ENCODE assay signal across 8 cellular contexts in genomic region chr10:124641282-124642075, GRCh38.
DNase-seq lines count a peak whose midpoint lies in the region; ATAC-seq, FAIRE-seq and TF ChIP-seq lines count a peak whose summit lies in the region.

No MANE protein-coding gene starts in this region.

- RAD21 ChIA-PET in GM12878 (lab: Charles Lee; ENCODE audit: unreplicated experiment): interaction anchor here (0.9 to 1.8 kb wide), 4 partner anchors 47 to 105 kb away, joined by 3 to 5 read pairs (median 3); no protein-coding TSS in a partner anchor

- H3K9me2 ChIP-seq in OCI-LY1 (ENCODE audit: low read depth, low read length): no peaks in the 10 kb centered on the region

- peak; percentile 46 for DNase-seq in EH (ENCODE audit: low read depth)
- peak; percentile 32 for DNase-seq in GM12878 (ENCODE audit: low read depth, low spot score)
- DNase-seq in left lung: peak; percentile 47 to 54
- peak; percentile 38 for DNase-seq in transverse colon
- DNase-seq in T1000 (lab: John Stamatoyannopoulos, UW): no peak
- no peak for DNase-seq in superior temporal gyrus (ENCODE audit: extremely low spot score)

- TF ChIP-seq EP300 in GM12878 (IDR thresholded peaks at IDR 0.05; ENCODE audit: borderline replicate concordance in 1 of 2, control insufficient read depth in 1 of 2, low read depth in 2 of 2, low read length in 2 of 2) (peak in 1 of 2 experiments; percentile 66; a peak in 1 of 4 replicates), transverse colon (IDR thresholded peaks at IDR 0.05; ENCODE audit: low read depth) (no peak)

- TF ChIP-seq CTCF in OCI-LY1 (IDR thresholded peaks at IDR 0.05; ENCODE audit: low read length): no peak
- no peak for TF ChIP-seq CTCF in GM12878 (IDR thresholded peaks at IDR 0.05 in 2 of 3, conservative IDR thresholded peaks at IDR 0.05 in 1 of 3; ENCODE audit: control insufficient read depth in 2 of 3, extremely low read depth in 1 of 3, insufficient read depth in 1 of 3, low read depth in 3 of 3, low read length in 3 of 3)
- no peak for TF ChIP-seq CTCF in left lung (IDR thresholded peaks at IDR 0.05)
- TF ChIP-seq CTCF in transverse colon (IDR thresholded peaks at IDR 0.05): no peak

- H2AFZ ChIP-seq in OCI-LY1 (ENCODE audit: low read length) (no peak overlapping the region), GM12878 (ENCODE audit: control insufficient read depth, low read depth, low read length) (peak overlapping the region; percentile 7)

- H3K4me1 ChIP-seq in OCI-LY1 (ENCODE audit: insufficient read depth, low read length, severe bottlenecking): peaks cover 74% of the 10 kb centered on the region
- H3K4me1 ChIP-seq in GM12878 (ENCODE audit: control insufficient read depth, insufficient read depth, low read length): peaks cover 24% of the 10 kb centered on the region
- peaks cover 24 to 100% of the 10 kb centered on the region in 2 donors for H3K4me1 ChIP-seq in left lung
- H3K4me1 ChIP-seq in transverse colon: peaks cover 13 to 40% (median 29%) of the 10 kb centered on the region in 4 donors

- peaks cover 28% of the 10 kb centered on the region for H3K36me3 ChIP-seq in OCI-LY1 (ENCODE audit: insufficient read depth, low read length)
- H3K36me3 ChIP-seq in GM12878 (ENCODE audit: control insufficient read depth in 2 of 2, insufficient read depth in 2 of 2, low read length in 1 of 2): peaks cover 0 to 6% of the 10 kb centered on the region in 2 experiments; a peak in 2 of 4 replicates
- H3K36me3 ChIP-seq in left lung: no peaks in the 10 kb centered on the region
- H3K36me3 ChIP-seq in transverse colon: no peaks in the 10 kb centered on the region

- H3K9me3 ChIP-seq in OCI-LY1 (ENCODE audit: low read length): no peaks in the 10 kb centered on the region
- no peaks in the 10 kb centered on the region for H3K9me3 ChIP-seq in GM12878 (replicated peaks; ENCODE audit: control insufficient read depth, insufficient read depth, low read length)
- H3K9me3 ChIP-seq in left lung: no peaks in the 10 kb centered on the region
- H3K9me3 ChIP-seq in transverse colon: no peaks in the 10 kb centered on the region

- peak; percentile 88 for FAIRE-seq in GM12878 (lab: Jason Lieb, UNC)

- CTCF ChIA-PET in GM12878 (lab: Yijun Ruan, JAX): interaction anchor here (1.0 to 4.4 kb wide), 4 partner anchors 81 to 100 kb away, joined by 3 to 30 read pairs (median 4); no protein-coding TSS in a partner anchor

- H3K9ac ChIP-seq in OCI-LY1 (ENCODE audit: low read length): no peak overlapping the region; the same call in 1 of the 2 replicates
- peak overlapping the region; percentile 24 for H3K9ac ChIP-seq in GM12878 (ENCODE audit: control insufficient read depth, insufficient read depth, low read length)

- 15% methylated on average over 14 of the region's 14 CpGs for WGBS in GM12878 (ENCODE audit: insufficient coverage, insufficient replicate concordance, low lambda C conversion rate, missing lambda C conversion rate)
- 74% methylated on average over 14 of the region's 14 CpGs; no CpG with 5 or more reads in 1 of the 2 donors for WGBS in transverse colon (ENCODE audit: low coverage in 1 of 2), 2 donors

- no peak for TF ChIP-seq RAD21 in GM12878 (IDR thresholded peaks at IDR 0.05; ENCODE audit: insufficient read depth, low read depth, low read length)

- in situ Hi-C loops in GM12878 (cut with MboI): no loop called here
- in situ Hi-C loops in transverse colon (cut with MboI; ENCODE audit: low pct_ligation_motif_present in 1 of 4, low pct_unique_long_range_greater_than_20kb in 1 of 4, low sequenced_read_pairs in 3 of 4): loop anchor here in 2 of 4 donors (10.0 to 25.0 kb wide), 2 partner anchors 93 to 96 kb away; partner anchors contain the start of gene FAM53B (in 1 of the 2)

- no TSS peak for BruUV-seq in GM12878 (replicated peaks; lab: Mats Ljungman, UMichigan)

- no peak overlapping the region for H3K4me3 ChIP-seq in OCI-LY1 (ENCODE audit: low read depth, low read length, poor library complexity, severe bottlenecking)
- peak overlapping the region; percentile 1; the same call in 1 of the 2 replicates for H3K4me3 ChIP-seq in GM12878
- no peak overlapping the region for H3K4me3 ChIP-seq in left lung
- H3K4me3 ChIP-seq in transverse colon: no peak overlapping the region

- peaks cover 4% of the 10 kb centered on the region; the same call in 1 of the 2 replicates for H3K79me2 ChIP-seq in OCI-LY1 (ENCODE audit: insufficient read depth, low read length)
- no peaks in the 10 kb centered on the region; the same call in 1 of the 2 replicates for H3K79me2 ChIP-seq in GM12878 (ENCODE audit: control insufficient read depth, insufficient read depth, low read length)

- H3F3A ChIP-seq in OCI-LY1 (ENCODE audit: insufficient read depth, low read length): no peaks in the 10 kb centered on the region

- peak; percentile 41 for ATAC-seq in GM21825 (IDR thresholded peaks at IDR 0.05; ENCODE audit: unreplicated experiment)
- peak; percentile 75 for ATAC-seq in GM12878
- peak; percentile 39 for ATAC-seq in left lung

- H3K27ac ChIP-seq in OCI-LY1 (ENCODE audit: low read depth, low read length, poor library complexity, severe bottlenecking) (peak overlapping the region; percentile 63), GM12878 (ENCODE audit: control insufficient read depth, insufficient read depth) (peak overlapping the region; percentile 75), left lung (peak overlapping the region; percentile 65 to 82), transverse colon (peak overlapping the region; percentile 48 to 67 (median 62))

- no peaks in the 10 kb centered on the region for H3K27me3 ChIP-seq in OCI-LY1 (ENCODE audit: insufficient read depth, low read length)
- no peaks in the 10 kb centered on the region for H3K27me3 ChIP-seq in GM12878 (replicated peaks in 1 of 2; ENCODE audit: control insufficient read depth in 2 of 2, insufficient read depth in 2 of 2, low read length in 1 of 2)
- no peaks in the 10 kb centered on the region for H3K27me3 ChIP-seq in left lung
- H3K27me3 ChIP-seq in transverse colon: no peaks in the 10 kb centered on the region

- no peaks in the 10 kb centered on the region for H4K20me1 ChIP-seq in OCI-LY1 (ENCODE audit: insufficient read depth, low read length)
- H4K20me1 ChIP-seq in GM12878 (ENCODE audit: control insufficient read depth, insufficient read depth): no peaks in the 10 kb centered on the region

- SMC1A ChIA-PET in GM12878 (lab: Charles Lee; ENCODE audit: uncharacterized antibody, unreplicated experiment): interaction anchor here (0.6 to 2.5 kb wide), 4 partner anchors 46 to 100 kb away, joined by 3 to 16 read pairs (median 4); no protein-coding TSS in a partner anchor

- intact Hi-C loops in GM12878 (cut with micrococcal nuclease; ENCODE audit: unreplicated experiment) (loop anchor here (5.0 kb wide), 1 partner anchor 101 kb away; the partner anchor contains the start of gene FAM53B), left lung (cut with DNase I) (no loop called here), transverse colon (cut with DNase I; ENCODE audit: low total_unique reads) (loop anchor here (2.0 kb wide), 1 partner anchor 61 kb away; no protein-coding TSS in a partner anchor)

- TF ChIP-seq POLR2A in GM12878 (IDR thresholded peaks at IDR 0.05; ENCODE audit: low read depth, low read length): no peak
- TF ChIP-seq POLR2A in transverse colon (IDR thresholded peaks at IDR 0.05): no peak

- POLR2A ChIA-PET in GM12878 (lab: Charles Lee): interaction anchor here (1.0 kb wide), 1 partner anchor 47 kb away, joined by 3 read pairs; no protein-coding TSS in a partner anchor

- H3K4me2 ChIP-seq in OCI-LY1 (ENCODE audit: low read length) (no peak overlapping the region; the same call in 1 of the 2 replicates), GM12878 (ENCODE audit: control insufficient read depth, insufficient read depth) (peak overlapping the region; percentile 61)

TF ChIP-seq in GM12878, 131 proteins besides CTCF, POLR2A, EP300 and RAD21 (continues in another document):
- TF ChIP-seq MXI1 (IDR thresholded peaks at IDR 0.05; ENCODE audit: low read depth, low read length): no peak
- TF ChIP-seq SMC3 (IDR thresholded peaks at IDR 0.05; ENCODE audit: borderline replicate concordance, low read length): no peak
- TF ChIP-seq ZSCAN29 (IDR thresholded peaks at IDR 0.05): no peak
- TF ChIP-seq TARDBP (IDR thresholded peaks at IDR 0.05; ENCODE audit: borderline replicate concordance): no peak
- TF ChIP-seq SKIL (IDR thresholded peaks at IDR 0.05; ENCODE audit: low read depth, poor library complexity, severe bottlenecking): peak; percentile 61
- 0 out of 2 replicates have a peak, but pooled peaks have one; percentile 16 for TF ChIP-seq CHD2 (IDR thresholded peaks at IDR 0.05; ENCODE audit: borderline replicate concordance, low read depth, low read length)
- no peak for TF ChIP-seq WRNIP1 (IDR thresholded peaks at IDR 0.05; ENCODE audit: borderline replicate concordance, low read depth, low read length)
- no peak for TF ChIP-seq MTA3 (IDR thresholded peaks at IDR 0.05; ENCODE audit: borderline replicate concordance, low read length)
- TF ChIP-seq IKZF2 (IDR thresholded peaks at IDR 0.05): no peak
- TF ChIP-seq EZH2 (IDR thresholded peaks at IDR 0.05; ENCODE audit: borderline replicate concordance, control insufficient read depth, low read depth, low read length): no peak
- TF ChIP-seq MEF2B (IDR thresholded peaks at IDR 0.05; ENCODE audit: partially characterized antibody, poor library complexity, severe bottlenecking): peak; percentile 85

Comparison
In these comparisons a context has a peak if more than half of its experiments do, and no peak if none do; other contexts are left out.
1. DNase-seq: peak in EH (single experiment), GM12878 (single experiment), left lung (2 of 2) and transverse colon (single experiment); none in T1000 (single experiment) and superior temporal gyrus (single experiment).
2. intact Hi-C loops: an anchor here in GM12878 (5.0 kb wide) and transverse colon (2.0 kb wide); none called in left lung.
3. Peak in every context shown above with its lines, with median percentiles within 50 percentile points of each other: ATAC-seq and H3K27ac ChIP-seq.